1 cellular context compared by ENCODE assay signal in the genomic region with DNA sequence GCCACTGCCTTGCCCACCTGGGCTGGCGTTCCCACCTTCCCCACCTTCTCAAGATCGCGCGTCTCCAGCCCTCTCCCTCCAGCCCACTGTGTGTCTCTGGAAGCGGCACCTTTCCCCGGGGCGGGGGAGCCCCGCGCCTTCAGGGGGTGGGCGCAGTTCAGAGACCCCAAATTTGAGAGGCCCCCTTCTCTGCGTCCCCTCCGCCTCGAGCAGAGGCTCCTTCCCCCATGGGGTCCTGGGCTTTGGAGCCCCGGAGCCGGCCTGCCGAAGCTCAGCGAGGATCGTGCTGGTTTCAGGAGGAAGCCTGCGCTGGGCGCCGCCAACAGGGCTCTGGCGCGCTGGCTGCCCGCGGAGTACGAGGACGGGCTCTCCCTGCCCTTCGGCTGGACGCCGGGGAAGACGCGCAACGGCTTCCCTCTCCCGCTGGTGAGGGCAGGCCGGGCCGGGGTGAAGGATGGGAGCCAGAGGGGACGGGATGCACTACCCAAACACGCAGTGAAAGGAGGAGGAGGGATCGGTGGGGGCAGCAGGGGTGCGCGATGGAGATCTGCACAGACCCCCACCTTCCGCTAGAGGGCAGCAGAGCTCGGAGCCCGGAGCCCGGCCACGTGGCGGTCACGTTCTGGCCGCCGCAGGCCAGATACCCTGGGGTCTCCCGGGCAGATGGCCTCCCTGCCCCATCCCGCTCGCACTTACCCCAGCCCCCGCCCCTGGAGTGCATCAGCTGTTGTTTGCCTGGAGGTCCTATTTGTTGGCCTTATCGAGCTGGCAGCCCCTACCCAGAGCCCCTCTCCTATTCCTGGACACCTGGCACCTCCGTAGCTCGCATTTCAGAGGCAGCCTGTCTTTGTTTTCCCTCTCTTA.
TF ChIP-seq lines count a peak whose summit lies in the region.

No MANE protein-coding gene starts in this region.

TF ChIP-seq in HepG2, 621 proteins besides CTCF, POLR2A, EP300 and RAD21 (continued from another document and continues in another):
- no peak for TF ChIP-seq FOXP1 (IDR thresholded peaks at IDR 0.05)
- TF ChIP-seq FOXP1 (CRISPR knock-in tag; IDR thresholded peaks at IDR 0.05), result no peak
- TF ChIP-seq ZNF7 (CRISPR knock-in tag; IDR thresholded peaks at IDR 0.05), result no peak
- TF ChIP-seq CBX1 (IDR thresholded peaks at IDR 0.05; ENCODE audit: low read depth), result peak; percentile 68
- peak; percentile 52; the same call in 1 of the 2 replicates for TF ChIP-seq RXRA (CRISPR knock-in tag; IDR thresholded peaks at IDR 0.05)
- no peak for TF ChIP-seq SP4 (CRISPR knock-in tag; IDR thresholded peaks at IDR 0.05)
- TF ChIP-seq, protein P1, sequence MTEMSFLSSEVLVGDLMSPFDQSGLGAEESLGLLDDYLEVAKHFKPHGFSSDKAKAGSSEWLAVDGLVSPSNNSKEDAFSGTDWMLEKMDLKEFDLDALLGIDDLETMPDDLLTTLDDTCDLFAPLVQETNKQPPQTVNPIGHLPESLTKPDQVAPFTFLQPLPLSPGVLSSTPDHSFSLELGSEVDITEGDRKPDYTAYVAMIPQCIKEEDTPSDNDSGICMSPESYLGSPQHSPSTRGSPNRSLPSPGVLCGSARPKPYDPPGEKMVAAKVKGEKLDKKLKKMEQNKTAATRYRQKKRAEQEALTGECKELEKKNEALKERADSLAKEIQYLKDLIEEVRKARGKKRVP (CRISPR knock-in tag; IDR thresholded peaks at IDR 0.05), result peak in 1 of 2 experiments; percentile 65; a peak in 1 of 4 replicates
- no peak for TF ChIP-seq ZSCAN12 (CRISPR knock-in tag; IDR thresholded peaks at IDR 0.05)
- peak; percentile 69; the same call in 1 of the 2 replicates for TF ChIP-seq GABPB1 (CRISPR knock-in tag; IDR thresholded peaks at IDR 0.05)
- peak; percentile 65; the same call in 1 of the 2 replicates for TF ChIP-seq TBX2 (CRISPR knock-in tag; IDR thresholded peaks at IDR 0.05; ENCODE audit: borderline replicate concordance)
- TF ChIP-seq ZNF841 (CRISPR knock-in tag; IDR thresholded peaks at IDR 0.05; ENCODE audit: borderline replicate concordance), result peak; percentile 77; the same call in 1 of the 2 replicates
- no peak for TF ChIP-seq JDP2 (CRISPR knock-in tag; IDR thresholded peaks at IDR 0.05; ENCODE audit: borderline replicate concordance)
- TF ChIP-seq MED8 (CRISPR knock-in tag; IDR thresholded peaks at IDR 0.05; ENCODE audit: insufficient replicate concordance), result peak; percentile 66
- peak; percentile 85; the same call in 1 of the 2 replicates for TF ChIP-seq SMAD9 (CRISPR knock-in tag; IDR thresholded peaks at IDR 0.05)
- TF ChIP-seq IRF2 (CRISPR knock-in tag; IDR thresholded peaks at IDR 0.05), result no peak
- no peak for TF ChIP-seq POLR2G (IDR thresholded peaks at IDR 0.05; ENCODE audit: low read depth, low read length)
- no peak for TF ChIP-seq CHD2 (IDR thresholded peaks at IDR 0.05; ENCODE audit: low read depth, low read length)
- TF ChIP-seq ZNF589 (CRISPR knock-in tag; conservative IDR thresholded peaks at IDR 0.05), result 0 out of 2 replicates have a peak, but pooled peaks have one; percentile 68
- TF ChIP-seq, protein P2, sequence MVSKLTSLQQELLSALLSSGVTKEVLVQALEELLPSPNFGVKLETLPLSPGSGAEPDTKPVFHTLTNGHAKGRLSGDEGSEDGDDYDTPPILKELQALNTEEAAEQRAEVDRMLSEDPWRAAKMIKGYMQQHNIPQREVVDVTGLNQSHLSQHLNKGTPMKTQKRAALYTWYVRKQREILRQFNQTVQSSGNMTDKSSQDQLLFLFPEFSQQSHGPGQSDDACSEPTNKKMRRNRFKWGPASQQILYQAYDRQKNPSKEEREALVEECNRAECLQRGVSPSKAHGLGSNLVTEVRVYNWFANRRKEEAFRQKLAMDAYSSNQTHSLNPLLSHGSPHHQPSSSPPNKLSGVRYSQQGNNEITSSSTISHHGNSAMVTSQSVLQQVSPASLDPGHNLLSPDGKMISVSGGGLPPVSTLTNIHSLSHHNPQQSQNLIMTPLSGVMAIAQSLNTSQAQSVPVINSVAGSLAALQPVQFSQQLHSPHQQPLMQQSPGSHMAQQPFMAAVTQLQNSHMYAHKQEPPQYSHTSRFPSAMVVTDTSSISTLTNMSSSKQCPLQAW (CRISPR knock-in tag; IDR thresholded peaks at IDR 0.05), result no peak
- TF ChIP-seq ZNF674 (CRISPR knock-in tag; IDR thresholded peaks at IDR 0.05; ENCODE audit: low read depth), result peak; percentile 71; the same call in 1 of the 2 replicates
- no peak for TF ChIP-seq ZNF556 (CRISPR knock-in tag; IDR thresholded peaks at IDR 0.05; ENCODE audit: borderline replicate concordance)
- TF ChIP-seq GATAD2A (CRISPR knock-in tag; IDR thresholded peaks at IDR 0.05), result peak; percentile 66
- TF ChIP-seq ZNF207 (IDR thresholded peaks at IDR 0.05; ENCODE audit: borderline replicate concordance), result no peak
- TF ChIP-seq ZNF260 (CRISPR knock-in tag; IDR thresholded peaks at IDR 0.05; ENCODE audit: borderline replicate concordance, low read depth), result 0 out of 2 replicates have a peak, but pooled peaks have one; percentile 39
- TF ChIP-seq ZNF441 (CRISPR knock-in tag; IDR thresholded peaks at IDR 0.05; ENCODE audit: borderline replicate concordance), result no peak
- no peak for TF ChIP-seq ELF1 (CRISPR knock-in tag; IDR thresholded peaks at IDR 0.05)
- TF ChIP-seq, protein P3, sequence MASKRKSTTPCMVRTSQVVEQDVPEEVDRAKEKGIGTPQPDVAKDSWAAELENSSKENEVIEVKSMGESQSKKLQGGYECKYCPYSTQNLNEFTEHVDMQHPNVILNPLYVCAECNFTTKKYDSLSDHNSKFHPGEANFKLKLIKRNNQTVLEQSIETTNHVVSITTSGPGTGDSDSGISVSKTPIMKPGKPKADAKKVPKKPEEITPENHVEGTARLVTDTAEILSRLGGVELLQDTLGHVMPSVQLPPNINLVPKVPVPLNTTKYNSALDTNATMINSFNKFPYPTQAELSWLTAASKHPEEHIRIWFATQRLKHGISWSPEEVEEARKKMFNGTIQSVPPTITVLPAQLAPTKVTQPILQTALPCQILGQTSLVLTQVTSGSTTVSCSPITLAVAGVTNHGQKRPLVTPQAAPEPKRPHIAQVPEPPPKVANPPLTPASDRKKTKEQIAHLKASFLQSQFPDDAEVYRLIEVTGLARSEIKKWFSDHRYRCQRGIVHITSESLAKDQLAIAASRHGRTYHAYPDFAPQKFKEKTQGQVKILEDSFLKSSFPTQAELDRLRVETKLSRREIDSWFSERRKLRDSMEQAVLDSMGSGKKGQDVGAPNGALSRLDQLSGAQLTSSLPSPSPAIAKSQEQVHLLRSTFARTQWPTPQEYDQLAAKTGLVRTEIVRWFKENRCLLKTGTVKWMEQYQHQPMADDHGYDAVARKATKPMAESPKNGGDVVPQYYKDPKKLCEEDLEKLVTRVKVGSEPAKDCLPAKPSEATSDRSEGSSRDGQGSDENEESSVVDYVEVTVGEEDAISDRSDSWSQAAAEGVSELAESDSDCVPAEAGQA (IDR thresholded peaks at IDR 0.05; ENCODE audit: low read depth), result no peak
- TF ChIP-seq, protein P3 (CRISPR knock-in tag; IDR thresholded peaks at IDR 0.05; ENCODE audit: borderline replicate concordance), result peak; percentile 54; the same call in 1 of the 2 replicates
- TF ChIP-seq ZNF713 (CRISPR knock-in tag; IDR thresholded peaks at IDR 0.05), result no peak
- no peak for TF ChIP-seq SMARCE1 (IDR thresholded peaks at IDR 0.05; ENCODE audit: borderline replicate concordance)
- peak; percentile 73; the same call in 1 of the 2 replicates for TF ChIP-seq DMAP1 (CRISPR knock-in tag; IDR thresholded peaks at IDR 0.05)
- TF ChIP-seq, protein P4, sequence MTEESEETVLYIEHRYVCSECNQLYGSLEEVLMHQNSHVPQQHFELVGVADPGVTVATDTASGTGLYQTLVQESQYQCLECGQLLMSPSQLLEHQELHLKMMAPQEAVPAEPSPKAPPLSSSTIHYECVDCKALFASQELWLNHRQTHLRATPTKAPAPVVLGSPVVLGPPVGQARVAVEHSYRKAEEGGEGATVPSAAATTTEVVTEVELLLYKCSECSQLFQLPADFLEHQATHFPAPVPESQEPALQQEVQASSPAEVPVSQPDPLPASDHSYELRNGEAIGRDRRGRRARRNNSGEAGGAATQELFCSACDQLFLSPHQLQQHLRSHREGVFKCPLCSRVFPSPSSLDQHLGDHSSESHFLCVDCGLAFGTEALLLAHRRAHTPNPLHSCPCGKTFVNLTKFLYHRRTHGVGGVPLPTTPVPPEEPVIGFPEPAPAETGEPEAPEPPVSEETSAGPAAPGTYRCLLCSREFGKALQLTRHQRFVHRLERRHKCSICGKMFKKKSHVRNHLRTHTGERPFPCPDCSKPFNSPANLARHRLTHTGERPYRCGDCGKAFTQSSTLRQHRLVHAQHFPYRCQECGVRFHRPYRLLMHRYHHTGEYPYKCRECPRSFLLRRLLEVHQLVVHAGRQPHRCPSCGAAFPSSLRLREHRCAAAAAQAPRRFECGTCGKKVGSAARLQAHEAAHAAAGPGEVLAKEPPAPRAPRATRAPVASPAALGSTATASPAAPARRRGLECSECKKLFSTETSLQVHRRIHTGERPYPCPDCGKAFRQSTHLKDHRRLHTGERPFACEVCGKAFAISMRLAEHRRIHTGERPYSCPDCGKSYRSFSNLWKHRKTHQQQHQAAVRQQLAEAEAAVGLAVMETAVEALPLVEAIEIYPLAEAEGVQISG (CRISPR knock-in tag; IDR thresholded peaks at IDR 0.05), result peak; percentile 72
- no peak for TF ChIP-seq CBX2 (IDR thresholded peaks at IDR 0.05; ENCODE audit: low read depth, low read length)
- TF ChIP-seq CBX2 (CRISPR knock-in tag; IDR thresholded peaks at IDR 0.05; ENCODE audit: low read depth), result no peak
- TF ChIP-seq, protein P5, sequence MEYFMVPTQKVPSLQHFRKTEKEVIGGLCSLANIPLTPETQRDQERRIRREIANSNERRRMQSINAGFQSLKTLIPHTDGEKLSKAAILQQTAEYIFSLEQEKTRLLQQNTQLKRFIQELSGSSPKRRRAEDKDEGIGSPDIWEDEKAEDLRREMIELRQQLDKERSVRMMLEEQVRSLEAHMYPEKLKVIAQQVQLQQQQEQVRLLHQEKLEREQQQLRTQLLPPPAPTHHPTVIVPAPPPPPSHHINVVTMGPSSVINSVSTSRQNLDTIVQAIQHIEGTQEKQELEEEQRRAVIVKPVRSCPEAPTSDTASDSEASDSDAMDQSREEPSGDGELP (IDR thresholded peaks at IDR 0.05; ENCODE audit: borderline replicate concordance, low read depth), result no peak
- TF ChIP-seq FOXA3 (CRISPR knock-in tag; IDR thresholded peaks at IDR 0.05), result no peak
- no peak for TF ChIP-seq ZNF432 (CRISPR knock-in tag; IDR thresholded peaks at IDR 0.05; ENCODE audit: borderline replicate concordance)
- no peak for TF ChIP-seq TAF1 (CRISPR knock-in tag; IDR thresholded peaks at IDR 0.05)
- peak; percentile 86 for TF ChIP-seq ZNF274 (CRISPR knock-in tag; IDR thresholded peaks at IDR 0.05)
- peak; percentile 50; the same call in 1 of the 2 replicates for TF ChIP-seq THAP11 (CRISPR knock-in tag; IDR thresholded peaks at IDR 0.05)
- TF ChIP-seq ZSCAN31 (CRISPR knock-in tag; IDR thresholded peaks at IDR 0.05; ENCODE audit: low read depth), result peak; percentile 83
- TF ChIP-seq, protein P6, sequence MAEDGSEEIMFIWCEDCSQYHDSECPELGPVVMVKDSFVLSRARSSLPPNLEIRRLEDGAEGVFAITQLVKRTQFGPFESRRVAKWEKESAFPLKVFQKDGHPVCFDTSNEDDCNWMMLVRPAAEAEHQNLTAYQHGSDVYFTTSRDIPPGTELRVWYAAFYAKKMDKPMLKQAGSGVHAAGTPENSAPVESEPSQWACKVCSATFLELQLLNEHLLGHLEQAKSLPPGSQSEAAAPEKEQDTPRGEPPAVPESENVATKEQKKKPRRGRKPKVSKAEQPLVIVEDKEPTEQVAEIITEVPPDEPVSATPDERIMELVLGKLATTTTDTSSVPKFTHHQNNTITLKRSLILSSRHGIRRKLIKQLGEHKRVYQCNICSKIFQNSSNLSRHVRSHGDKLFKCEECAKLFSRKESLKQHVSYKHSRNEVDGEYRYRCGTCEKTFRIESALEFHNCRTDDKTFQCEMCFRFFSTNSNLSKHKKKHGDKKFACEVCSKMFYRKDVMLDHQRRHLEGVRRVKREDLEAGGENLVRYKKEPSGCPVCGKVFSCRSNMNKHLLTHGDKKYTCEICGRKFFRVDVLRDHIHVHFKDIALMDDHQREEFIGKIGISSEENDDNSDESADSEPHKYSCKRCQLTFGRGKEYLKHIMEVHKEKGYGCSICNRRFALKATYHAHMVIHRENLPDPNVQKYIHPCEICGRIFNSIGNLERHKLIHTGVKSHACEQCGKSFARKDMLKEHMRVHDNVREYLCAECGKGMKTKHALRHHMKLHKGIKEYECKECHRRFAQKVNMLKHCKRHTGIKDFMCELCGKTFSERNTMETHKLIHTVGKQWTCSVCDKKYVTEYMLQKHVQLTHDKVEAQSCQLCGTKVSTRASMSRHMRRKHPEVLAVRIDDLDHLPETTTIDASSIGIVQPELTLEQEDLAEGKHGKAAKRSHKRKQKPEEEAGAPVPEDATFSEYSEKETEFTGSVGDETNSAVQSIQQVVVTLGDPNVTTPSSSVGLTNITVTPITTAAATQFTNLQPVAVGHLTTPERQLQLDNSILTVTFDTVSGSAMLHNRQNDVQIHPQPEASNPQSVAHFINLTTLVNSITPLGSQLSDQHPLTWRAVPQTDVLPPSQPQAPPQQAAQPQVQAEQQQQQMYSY (CRISPR knock-in tag; IDR thresholded peaks at IDR 0.05), result no peak
